18 cellular contexts compared by ENCODE assay signal in genomic region chr17:2794116-2794803, GRCh38. TPM values are rescaled to one million over a fixed set of nuclear protein-coding genes. Genes with fewer than 3 reads are reported as not detected.
A peak's percentile ranks its signal among the peaks of the same experiment; 100 is the strongest.
DNase-seq lines count a peak whose midpoint lies in the region; ATAC-seq lines count a peak whose summit lies in the region.
"Had no signal": no experiment of that assay in that cellular context is flagged by ENCODE, and none has a peak within 500 bp of the region (broad histone marks: within the 10 kb centered on the region; RNA-seq: fewer than 3 reads in every experiment).

No MANE protein-coding gene starts in this region.

- H3K27ac Mint-ChIP-seq in CD4-positive, alpha-beta memory T cell = peak overlapping the region; percentile 69 to 92 (median 83)

- no peaks in the 10 kb centered on the region for H3K9me3 ChIP-seq in BLaER1
- no peaks in the 10 kb centered on the region for H3K9me3 ChIP-seq in CD4-positive, alpha-beta memory T cell (ENCODE audit: control insufficient read depth in 1 of 2, low read length in 2 of 2)
- H3K9me3 ChIP-seq in effector memory CD4-positive, alpha-beta T cell (ENCODE audit: control insufficient read depth, low read length) = no peaks in the 10 kb centered on the region
- H3K9me3 ChIP-seq: heart right ventricle, pancreas, vagina had no signal

- peak in 2 of 5 donors; percentile 26 to 46 for DNase-seq in CD4-positive, alpha-beta memory T cell
- DNase-seq in OCI-M1 (lab: John Stamatoyannopoulos, UW) = peak; percentile 23
- no peak for DNase-seq in effector memory CD4-positive, alpha-beta T cell
- no peak for DNase-seq in stimulated activated CD4-positive, alpha-beta T cell treated with anti-CD3 and anti-CD28 coated beads, Interleukin-1b, Interleukin-23, amount 100 ng/mL, for 48 hours
- DNase-seq: C1 segment of cervical spinal cord; dorsolateral prefrontal cortex; heart right ventricle; kidney; NCI-H1436 treated with DMSO at 0.1 percent for 48 hours; pancreas; stimulated activated naive CD4-positive, alpha-beta T cell treated with Interleukin-2 at 50 U/mL for 16 hours; WERI-Rb-1 had no signal

- intact Hi-C loops in CD4-positive, alpha-beta memory T cell (cut with micrococcal nuclease) = no loop called here

- peaks cover 6% of the 10 kb centered on the region; the same call in 1 of the 2 replicates for H4K20me1 ChIP-seq in BLaER1

- peak overlapping the region; percentile 72 for H3K4me3 ChIP-seq in BLaER1
- peak overlapping the region; percentile 23 to 44 for H3K4me3 ChIP-seq in CD4-positive, alpha-beta memory T cell (ENCODE audit: low read length in 2 of 2)
- H3K4me3 ChIP-seq in effector memory CD4-positive, alpha-beta T cell (ENCODE audit: insufficient read depth, low read depth, low read length, poor library complexity, severe bottlenecking) = peak overlapping the region; percentile 49
- H3K4me3 ChIP-seq: K562, pancreas, vagina had no signal

- H3K36me3 Mint-ChIP-seq in CD4-positive, alpha-beta memory T cell = peaks cover 0 to 26% of the 10 kb centered on the region in 2 donors

- H3K4me2 ChIP-seq in BLaER1 = peak overlapping the region; percentile 99

- H3K4me3 Mint-ChIP-seq in CD4-positive, alpha-beta memory T cell = peak overlapping the region; percentile 71 to 99 (median 96)

- peak overlapping the region; percentile 73 for H3K9ac ChIP-seq in BLaER1

- H3K36me3 ChIP-seq in BLaER1 = no peaks in the 10 kb centered on the region
- no peaks in the 10 kb centered on the region for H3K36me3 ChIP-seq in CD4-positive, alpha-beta memory T cell (ENCODE audit: insufficient read depth, low read length)
- H3K36me3 ChIP-seq in effector memory CD4-positive, alpha-beta T cell (ENCODE audit: control insufficient read depth, insufficient read depth, low read length) = no peaks in the 10 kb centered on the region
- H3K36me3 ChIP-seq: heart right ventricle, pancreas, vagina, WERI-Rb-1 had no signal

- H3K27ac ChIP-seq in BLaER1 = peak overlapping the region; percentile 80
- H3K27ac ChIP-seq in CD4-positive, alpha-beta memory T cell (ENCODE audit: low read depth, low read length) = no peak overlapping the region
- H3K27ac ChIP-seq in effector memory CD4-positive, alpha-beta T cell (ENCODE audit: insufficient read depth, low read length, poor library complexity, severe bottlenecking) = peak overlapping the region; percentile 23
- H3K27ac ChIP-seq: pancreas, vagina, WERI-Rb-1 had no signal

- POLR2A ChIA-PET in CD4-positive, alpha-beta memory T cell (lab: Charles Lee; ENCODE audit: partially characterized antibody) = interaction anchor here (0.7 to 11.1 kb wide), 2 partner anchors 8 to 19 kb away, joined by 4 to 330 read pairs; no protein-coding TSS in a partner anchor

- peaks cover 54 to 91% (median 73%) of the 10 kb centered on the region in 4 donors for H3K4me1 Mint-ChIP-seq in CD4-positive, alpha-beta memory T cell

- H3K4me1 ChIP-seq in BLaER1 = peaks cover 95% of the 10 kb centered on the region
- peaks cover 81% of the 10 kb centered on the region for H3K4me1 ChIP-seq in CD4-positive, alpha-beta memory T cell (ENCODE audit: insufficient read depth, low read length)
- peaks cover 67% of the 10 kb centered on the region for H3K4me1 ChIP-seq in effector memory CD4-positive, alpha-beta T cell (ENCODE audit: control insufficient read depth, insufficient read depth, low read length, poor library complexity, severe bottlenecking)
- H3K4me1 ChIP-seq: pancreas, vagina had no signal

- no peaks in the 10 kb centered on the region for H3K27me3 ChIP-seq in BLaER1
- no peaks in the 10 kb centered on the region for H3K27me3 ChIP-seq in CD4-positive, alpha-beta memory T cell (ENCODE audit: insufficient read depth, low read length)
- no peaks in the 10 kb centered on the region for H3K27me3 ChIP-seq in effector memory CD4-positive, alpha-beta T cell (replicated peaks; ENCODE audit: control insufficient read depth, insufficient read depth, low read length, poor library complexity, severe bottlenecking)
- H3K27me3 ChIP-seq: dorsolateral prefrontal cortex, pancreas, vagina had no signal

- no peaks in the 10 kb centered on the region for H3K9me3 Mint-ChIP-seq in CD4-positive, alpha-beta memory T cell

- no peaks in the 10 kb centered on the region for H3K27me3 Mint-ChIP-seq in CD4-positive, alpha-beta memory T cell

- CTCF ChIA-PET in CD4-positive, alpha-beta memory T cell (lab: Charles Lee; ENCODE audit: partially characterized antibody) = interaction anchor here (0.7 to 6.3 kb wide), 5 partner anchors 8 to 117 kb away, joined by 3 to 75 read pairs (median 6); no protein-coding TSS in a partner anchor

- ATAC-seq in HG03108 (IDR thresholded peaks at IDR 0.05; ENCODE audit: unreplicated experiment) (no peak), GM18873 (IDR thresholded peaks at IDR 0.05; ENCODE audit: low FRiP score, unreplicated experiment) (no peak)
- ATAC-seq: heart right ventricle, K562, pancreas had no signal

RNA-seq across cellular contexts. Expression of gene RAP1GAP2, which starts 2.0 kb away (rescaled TPM):
- 1 to 10 TPM; 9.0 to 9.9 TPM for total RNA-seq in CD4-positive, alpha-beta memory T cell
- polyA plus RNA-seq in CD4-positive, alpha-beta memory T cell = 1 to 10 TPM in 1 of 2 donors, under 1 TPM in 1; 0.38 to 7.1 TPM

RNA-seq across cellular contexts. Expression of gene CCDC92B, which starts 44.8 kb away (rescaled TPM):
- under 1 TPM; 0.32 to 0.47 TPM for total RNA-seq in CD4-positive, alpha-beta memory T cell
- not detected for polyA plus RNA-seq in CD4-positive, alpha-beta memory T cell
- total RNA-seq: K562, skeletal muscle tissue had no signal
- polyA plus RNA-seq: K562 had no signal
